26 cellular contexts compared by ENCODE assay signal in the genomic region with DNA sequence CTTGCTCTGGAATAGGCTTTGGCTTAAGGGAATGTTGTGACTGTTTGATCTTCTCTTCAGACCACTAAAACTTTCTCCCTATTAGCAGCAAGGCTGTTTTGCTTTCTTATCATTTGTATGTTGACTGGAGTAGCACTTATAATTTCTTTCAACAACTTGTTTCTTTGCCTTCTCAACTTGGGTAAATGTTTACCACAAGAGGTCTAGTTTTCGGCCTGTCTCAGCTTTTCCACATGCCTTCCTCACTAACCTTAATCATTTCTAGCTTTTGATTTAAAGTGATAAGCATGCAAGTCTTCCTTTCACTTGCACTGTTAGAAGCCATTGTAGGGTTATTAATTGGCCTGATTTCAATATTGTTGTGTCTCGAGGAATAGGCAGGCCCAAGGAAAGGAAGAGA.
DNase-seq lines count a peak whose midpoint lies in the region; ATAC-seq and TF ChIP-seq lines count a peak whose summit lies in the region.
"Had no signal": no experiment of that assay in that cellular context is flagged by ENCODE, and none has a peak within 500 bp of the region (broad histone marks: within the 10 kb centered on the region; RNA-seq: fewer than 3 reads in every experiment).

No MANE protein-coding gene starts in this region.

- peak overlapping the region in 1 of 2 donors; percentile 25 for H3K27ac Mint-ChIP-seq in stimulated activated naive CD8-positive, alpha-beta T cell treated with anti-CD3 and anti-CD28 coated beads, Interleukin-15, amount 100 ng/mL, for 72 hours

- intact Hi-C loops in lower lobe of right lung (cut with DNase I) (no loop called here), upper lobe of right lung (cut with DNase I) (no loop called here)

- no peaks in the 10 kb centered on the region for H3K9me3 Mint-ChIP-seq in stimulated activated naive CD8-positive, alpha-beta T cell treated with anti-CD3 and anti-CD28 coated beads, Interleukin-15, amount 100 ng/mL, for 72 hours

- H3K27me3 ChIP-seq in lower lobe of right lung (ENCODE audit: low read depth) (no peaks in the 10 kb centered on the region), upper lobe of right lung (no peaks in the 10 kb centered on the region)
- H3K27me3 ChIP-seq: SJCRH30 had no signal

- no peak for TF ChIP-seq CTCF in lower lobe of right lung (IDR thresholded peaks at IDR 0.05)
- no peak for TF ChIP-seq CTCF in upper lobe of right lung (IDR thresholded peaks at IDR 0.05)

- peaks cover 6% of the 10 kb centered on the region for H3K4me1 Mint-ChIP-seq in stimulated activated naive CD8-positive, alpha-beta T cell treated with anti-CD3 and anti-CD28 coated beads, Interleukin-15, amount 100 ng/mL, for 72 hours

- peak; percentile 43 for ATAC-seq in stimulated activated naive CD8-positive, alpha-beta T cell treated with anti-CD3 and anti-CD28 coated beads, Interleukin-15, Interleukin-2, amounts not matched to agents 100 U/mL and 50 U/mL, for 24 hours
- ATAC-seq in stimulated activated naive CD8-positive, alpha-beta T cell treated with anti-CD3 and anti-CD28 coated beads, Interleukin-15, amount 100 ng/mL, for 72 hours = no peak
- ATAC-seq in lower lobe of right lung = peak; percentile 76 to 92
- peak; percentile 78 for ATAC-seq in upper lobe of right lung
- ATAC-seq: HepG2, Right ventricle myocardium inferior had no signal

- no peak overlapping the region for H3K4me3 Mint-ChIP-seq in stimulated activated naive CD8-positive, alpha-beta T cell treated with anti-CD3 and anti-CD28 coated beads, Interleukin-15, amount 100 ng/mL, for 72 hours

- H3K9me3 ChIP-seq in lower lobe of right lung (no peaks in the 10 kb centered on the region), upper lobe of right lung (no peaks in the 10 kb centered on the region)
- H3K9me3 ChIP-seq: SJCRH30 had no signal

- no peak overlapping the region for H3K4me3 ChIP-seq in lower lobe of right lung
- no peak overlapping the region for H3K4me3 ChIP-seq in upper lobe of right lung
- H3K4me3 ChIP-seq: PC-9, SJCRH30 had no signal

- H3K27ac ChIP-seq in lower lobe of right lung (no peak overlapping the region), upper lobe of right lung (no peak overlapping the region)
- H3K27ac ChIP-seq: PC-9, SJCRH30 had no signal

- H3K27me3 Mint-ChIP-seq in stimulated activated naive CD8-positive, alpha-beta T cell treated with anti-CD3 and anti-CD28 coated beads, Interleukin-15, amount 100 ng/mL, for 72 hours = no peaks in the 10 kb centered on the region

- no peaks in the 10 kb centered on the region for H3K4me1 ChIP-seq in lower lobe of right lung
- H3K4me1 ChIP-seq in upper lobe of right lung = no peaks in the 10 kb centered on the region
- H3K4me1 ChIP-seq: SJCRH30 had no signal

- DNase-seq in activated CD4-positive, alpha-beta T cell treated with anti-CD3 and anti-CD28 coated beads for 48 hours = peak; percentile 4
- DNase-seq in activated CD4-positive, alpha-beta T cell treated with anti-CD3 and anti-CD28 coated beads, Interleukin-2, amount 50 U/mL, for 1 hour = no peak
- DNase-seq in stimulated activated naive CD8-positive, alpha-beta T cell treated with anti-CD3 and anti-CD28 coated beads, Interleukin-15, Interleukin-2, amounts not matched to agents 100 U/mL and 50 U/mL, for 24 hours = no peak
- no peak for DNase-seq in stimulated activated naive CD8-positive, alpha-beta T cell treated with anti-CD3 and anti-CD28 coated beads, Interleukin-15, amount 100 ng/mL, for 72 hours
- no peak for DNase-seq in lower lobe of right lung
- DNase-seq in upper lobe of right lung = no peak
- DNase-seq in mucosa of gallbladder (ENCODE audit: low spot score) = no peak
- DNase-seq in NCI-H82 (lab: John Stamatoyannopoulos, UW) = no peak
- DNase-seq: 8988T; ACHN; Calu3; DMS79 treated with DMSO at 0.1 percent for 48 hours; GF-D8; Karpas-422; NCI-H1092; NCI-H1417 treated with DMSO at 0.1 percent for 48 hours; NCI-H1694 treated with DMSO at 0.1 percent for 48 hours; NCI-H2171 treated with DMSO at 0.1 percent for 48 hours; NCI-H345; NCI-H524; NCI-H774; NK-92 treated with Interleukin-12 subunit alpha and Interleukin-12 subunit beta, amount 100 ng/mL, for 24 hours; PC-9; SJCRH30 had no signal

- H3K36me3 ChIP-seq in lower lobe of right lung (no peaks in the 10 kb centered on the region), upper lobe of right lung (no peaks in the 10 kb centered on the region)
- H3K36me3 ChIP-seq: SJCRH30 had no signal
